In genomic region chr2:84904717-84905174, GRCh38 we compare ENCODE assay signal across 8 cellular contexts. TPM values are rescaled to one million over a fixed set of nuclear protein-coding genes. Genes with fewer than 3 reads are reported as not detected.
DNase-seq lines count a peak whose midpoint lies in the region; ATAC-seq and TF ChIP-seq lines count a peak whose summit lies in the region.

No MANE protein-coding gene starts in this region.

- H3K9ac ChIP-seq in HUES6 (ENCODE audit: low read length) = peak overlapping the region; percentile 88

- peaks cover 6% of the 10 kb centered on the region for H3K36me3 ChIP-seq in CD4-positive, alpha-beta memory T cell (ENCODE audit: insufficient read depth, low read length)
- peaks cover 15% of the 10 kb centered on the region for H3K36me3 ChIP-seq in HUES6 (ENCODE audit: control insufficient read depth, insufficient read depth, low read length)

- H3K4me3 ChIP-seq in CD4-positive, alpha-beta memory T cell (ENCODE audit: low read length in 2 of 2) = peak overlapping the region; percentile 11 to 69
- H3K4me3 ChIP-seq in HUES6 (ENCODE audit: low read depth, low read length) = peak overlapping the region; percentile 98

- H3K4me1 ChIP-seq in CD4-positive, alpha-beta memory T cell (ENCODE audit: insufficient read depth, low read length) = peaks cover 39% of the 10 kb centered on the region
- H3K4me1 ChIP-seq in HUES6 (ENCODE audit: control insufficient read depth, insufficient read depth, low read length) = peaks cover 11% of the 10 kb centered on the region

- peak overlapping the region; percentile 71 for H3K27ac ChIP-seq in CD4-positive, alpha-beta memory T cell (ENCODE audit: low read depth, low read length)
- no peak overlapping the region for H3K27ac ChIP-seq in HUES6 (ENCODE audit: low read depth, low read length)

- intact Hi-C loops in CD4-positive, alpha-beta memory T cell (cut with micrococcal nuclease) = loop anchor here (1.0 kb wide), 3 partner anchors 9 to 22 kb away; no protein-coding TSS in a partner anchor
- intact Hi-C loops in activated B cell treated with CpG ODN at 0.5 μM for 24 hours (cut with micrococcal nuclease) = loop anchor here (1.0 to 5.0 kb wide), 7 partner anchors 16 to 633 kb away; partner anchors contain the start of genes KCMF1 and MAT2A

- H3K4me3 Mint-ChIP-seq in CD4-positive, alpha-beta memory T cell = peak overlapping the region; percentile 90 to 97 (median 94)
- peak overlapping the region; percentile 93 for H3K4me3 Mint-ChIP-seq in activated B cell treated with CpG ODN at 0.5 μM for 24 hours
- peak overlapping the region; percentile 90 to 98 (median 94) for H3K4me3 Mint-ChIP-seq in naive thymus-derived CD8-positive, alpha-beta T cell

- H3K4me1 Mint-ChIP-seq in CD4-positive, alpha-beta memory T cell = peaks cover 42 to 69% (median 49%) of the 10 kb centered on the region in 4 donors
- peaks cover 50% of the 10 kb centered on the region for H3K4me1 Mint-ChIP-seq in activated B cell treated with CpG ODN at 0.5 μM for 24 hours
- peaks cover 33 to 80% (median 72%) of the 10 kb centered on the region in 4 donors for H3K4me1 Mint-ChIP-seq in naive thymus-derived CD8-positive, alpha-beta T cell

- H3K9me3 Mint-ChIP-seq in CD4-positive, alpha-beta memory T cell = peaks cover 0 to 16% (median 4%) of the 10 kb centered on the region in 8 donors
- H3K9me3 Mint-ChIP-seq in activated B cell treated with CpG ODN at 0.5 μM for 24 hours = peaks cover 2% of the 10 kb centered on the region
- peaks cover 0 to 12% (median 0%) of the 10 kb centered on the region in 9 donors for H3K9me3 Mint-ChIP-seq in naive thymus-derived CD8-positive, alpha-beta T cell

- TF ChIP-seq CTCF in activated B cell treated with CpG ODN at 0.5 μM for 24 hours (IDR thresholded peaks at IDR 0.05) = no peak

- no peaks in the 10 kb centered on the region for H3K27me3 Mint-ChIP-seq in CD4-positive, alpha-beta memory T cell
- H3K27me3 Mint-ChIP-seq in activated B cell treated with CpG ODN at 0.5 μM for 24 hours = no peaks in the 10 kb centered on the region
- no peaks in the 10 kb centered on the region for H3K27me3 Mint-ChIP-seq in naive thymus-derived CD8-positive, alpha-beta T cell

- H3K27ac Mint-ChIP-seq in CD4-positive, alpha-beta memory T cell = peak overlapping the region; percentile 90 to 96 (median 93)
- peak overlapping the region; percentile 87 for H3K27ac Mint-ChIP-seq in activated B cell treated with CpG ODN at 0.5 μM for 24 hours
- H3K27ac Mint-ChIP-seq in naive thymus-derived CD8-positive, alpha-beta T cell = peak overlapping the region; percentile 71 to 98 (median 96)

- peaks cover 0 to 9% of the 10 kb centered on the region in 2 donors for H3K9me3 ChIP-seq in CD4-positive, alpha-beta memory T cell (ENCODE audit: control insufficient read depth in 1 of 2, low read length in 2 of 2)
- no peaks in the 10 kb centered on the region; the same call in 1 of the 2 replicates for H3K9me3 ChIP-seq in HUES6 (ENCODE audit: control insufficient read depth, insufficient read depth, low read depth, low read length)

- POLR2A ChIA-PET in CD4-positive, alpha-beta memory T cell (lab: Charles Lee; ENCODE audit: partially characterized antibody) = interaction anchor here (1.2 to 6.7 kb wide), 20 partner anchors 9 to 422 kb away, joined by 3 to 221 read pairs (median 26); partner anchors contain the start of genes KCMF1 and TRABD2A
- POLR2A ChIA-PET in activated B cell treated with CpG ODN at 0.5 μM for 24 hours (lab: Charles Lee) = interaction anchor here (0.7 to 5.3 kb wide), 10 partner anchors 10 to 84 kb away, joined by 3 to 326 read pairs (median 49); partner anchors contain the start of genes KCMF1 and TRABD2A
- POLR2A ChIA-PET in naive thymus-derived CD8-positive, alpha-beta T cell (lab: Charles Lee) = interaction anchor here (0.6 to 12.5 kb wide), 13 partner anchors 9 to 699 kb away, joined by 3 to 361 read pairs (median 17); partner anchors contain the start of genes KCMF1 and TRABD2A

- no peak for ATAC-seq in activated B cell treated with CpG ODN at 0.5 μM for 24 hours (ENCODE audit: low read depth)
- ATAC-seq in naive thymus-derived CD8-positive, alpha-beta T cell = peak; percentile 8 to 38
- ATAC-seq in GM18867 (IDR thresholded peaks at IDR 0.05; ENCODE audit: unreplicated experiment) = no peak
- no peak for ATAC-seq in HG03432 (IDR thresholded peaks at IDR 0.05; ENCODE audit: unreplicated experiment)

- CTCF ChIA-PET in CD4-positive, alpha-beta memory T cell (lab: Charles Lee; ENCODE audit: partially characterized antibody) = interaction anchor here (3.8 to 16.2 kb wide), 3 partner anchors 16 to 23 kb away, joined by 24 to 267 read pairs (median 114); partner anchors contain the start of gene TRABD2A
- CTCF ChIA-PET in activated B cell treated with CpG ODN at 0.5 μM for 24 hours (lab: Charles Lee) = interaction anchor here (2.5 to 6.0 kb wide), 4 partner anchors 15 to 24 kb away, joined by 14 to 67 read pairs (median 24); partner anchors contain the start of gene TRABD2A

- H3K36me3 Mint-ChIP-seq in CD4-positive, alpha-beta memory T cell = peaks cover 21 to 29% of the 10 kb centered on the region in 2 donors
- peaks cover 29% of the 10 kb centered on the region for H3K36me3 Mint-ChIP-seq in activated B cell treated with CpG ODN at 0.5 μM for 24 hours (ENCODE audit: low read depth)
- peaks cover 10 to 22% (median 14%) of the 10 kb centered on the region in 3 donors for H3K36me3 Mint-ChIP-seq in naive thymus-derived CD8-positive, alpha-beta T cell

- DNase-seq in CD4-positive, alpha-beta memory T cell = peak in 2 of 5 donors; percentile 25 to 60
- no peak for DNase-seq in activated B cell treated with CpG ODN at 0.5 μM for 24 hours
- peak; percentile 68 for DNase-seq in fibroblast of gingiva (ENCODE audit: low read depth)
- peak in 6 of 10 donors; percentile 31 to 71 (median 58) for DNase-seq in naive thymus-derived CD8-positive, alpha-beta T cell
- no peak for DNase-seq in NCI-H187 treated with DMSO at 0.1 percent for 48 hours (lab: John Stamatoyannopoulos, UW)

- H3K27me3 ChIP-seq in CD4-positive, alpha-beta memory T cell (ENCODE audit: insufficient read depth, low read length) = no peaks in the 10 kb centered on the region
- H3K27me3 ChIP-seq in HUES6 (ENCODE audit: control insufficient read depth, insufficient read depth, low read length) = peaks cover 9% of the 10 kb centered on the region

RNA-seq across cellular contexts. Expression of gene TMSB10, which starts 0.7 kb away (rescaled TPM):
- total RNA-seq in CD4-positive, alpha-beta memory T cell = 1,000 to 10,000 TPM; 1,218 to 1,245 TPM
- polyA plus RNA-seq in CD4-positive, alpha-beta memory T cell = 1,000 to 10,000 TPM; 5,559 to 6,561 TPM
- 925 and 1,069 TPM in 2 replicates for total RNA-seq in activated B cell treated with CpG ODN at 0.5 μM for 24 hours
- total RNA-seq in naive thymus-derived CD8-positive, alpha-beta T cell = 1,000 to 10,000 TPM; 1,479 to 1,535 TPM
- polyA plus RNA-seq in naive thymus-derived CD8-positive, alpha-beta T cell = 1,000 to 10,000 TPM; 6,950 to 8,855 (median 7,882) TPM

RNA-seq across cellular contexts. Expression of gene TRABD2A, which starts 23.9 kb away (rescaled TPM):
- total RNA-seq in CD4-positive, alpha-beta memory T cell = 10 to 100 TPM; 83.3 to 90.7 TPM
- 10 to 100 TPM; 67.1 to 81.2 TPM for polyA plus RNA-seq in CD4-positive, alpha-beta memory T cell
- total RNA-seq in activated B cell treated with CpG ODN at 0.5 μM for 24 hours = 3.4 and 4.5 TPM in 2 replicates
- total RNA-seq in naive thymus-derived CD8-positive, alpha-beta T cell = 100 to 1,000 TPM; 165 to 168 TPM
- polyA plus RNA-seq in naive thymus-derived CD8-positive, alpha-beta T cell = 100 to 1,000 TPM in 2 of 3 donors, 10 to 100 TPM in 1; 70.1 to 173 (median 104) TPM

Comparison
In these comparisons a context has a peak if more than half of its experiments do, and no peak if none do; other contexts are left out.
1. DNase-seq: peak in fibroblast of gingiva (single experiment) and naive thymus-derived CD8-positive, alpha-beta T cell (6 of 10); none in activated B cell treated with CpG ODN at 0.5 μM for 24 hours (single experiment) and NCI-H187 treated with DMSO at 0.1 percent for 48 hours (single experiment).
2. ATAC-seq: peak in naive thymus-derived CD8-positive, alpha-beta T cell (2 of 2); none in activated B cell treated with CpG ODN at 0.5 μM for 24 hours (single experiment), GM18867 (single experiment) and HG03432 (single experiment).
3. RNA of gene TRABD2A, which starts 23.9 kb away (total RNA-seq): 165 to 168 TPM in naive thymus-derived CD8-positive, alpha-beta T cell and 83.3 to 90.7 TPM in CD4-positive, alpha-beta memory T cell; 3.4 to 4.5 TPM in activated B cell treated with CpG ODN at 0.5 μM for 24 hours; every median in the first group is over 10 times any median in the second.
4. Peak in every context shown above with its lines, with median percentiles within 50 percentile points of each other: H3K27ac Mint-ChIP-seq and H3K4me3 Mint-ChIP-seq.